9 cellular contexts compared by ENCODE assay signal in genomic region chr2:70871398-70872211, GRCh38. TPM values are rescaled to one million over a fixed set of nuclear protein-coding genes. Genes with fewer than 3 reads are reported as not detected.
A peak's percentile ranks its signal among the peaks of the same experiment; 100 is the strongest.
DNase-seq lines count a peak whose midpoint lies in the region; ATAC-seq, FAIRE-seq and TF ChIP-seq lines count a peak whose summit lies in the region.
"Had no signal": no experiment of that assay in that cellular context is flagged by ENCODE, and none has a peak within 500 bp of the region (broad histone marks: within the 10 kb centered on the region; RNA-seq: fewer than 3 reads in every experiment).

No MANE protein-coding gene starts in this region.

- peaks cover 2% of the 10 kb centered on the region for H3K4me1 ChIP-seq in prostate gland (replicated peaks)

- H3K9me3 ChIP-seq in prostate gland = no peaks in the 10 kb centered on the region

- H3K27me3 Mint-ChIP-seq in activated naive CD8-positive, alpha-beta T cell = peaks cover 18% of the 10 kb centered on the region

- CTCF ChIA-PET in HEK293T (lab: Yijun Ruan, JAX) = interaction anchor here (0.5 to 4.7 kb wide), 8 partner anchors 8 to 76 kb away, joined by 3 to 30 read pairs (median 3); no protein-coding TSS in a partner anchor

- H3K4me1 Mint-ChIP-seq in activated naive CD8-positive, alpha-beta T cell (ENCODE audit: low read depth) = peaks cover 6% of the 10 kb centered on the region

- no peaks in the 10 kb centered on the region for H3K9me3 Mint-ChIP-seq in activated naive CD8-positive, alpha-beta T cell (ENCODE audit: low read depth)

- ATAC-seq in Right ventricle myocardium superior (ENCODE audit: poor library complexity) = peak; percentile 99

- H3K27ac Mint-ChIP-seq in activated naive CD8-positive, alpha-beta T cell = no peak overlapping the region

- FAIRE-seq in urothelium cell line (lab: Jason Lieb, UNC) = peak; percentile 97
- FAIRE-seq: colon had no signal

- DNase-seq in DMS 273 treated with DMSO at 0.1 percent for 48 hours (lab: John Stamatoyannopoulos, UW) = peak; percentile 50
- peak; percentile 91 for DNase-seq in HEK293T (ENCODE audit: extremely low spot score)
- peak; percentile 77 for DNase-seq in NCI-H146 (lab: John Stamatoyannopoulos, UW)
- peak; percentile 85 for DNase-seq in SW480 (ENCODE audit: low spot score)
- DNase-seq in Right ventricle myocardium superior = peak; percentile 90
- peak; percentile 80 for DNase-seq in prostate gland (ENCODE audit: low spot score)
- peak; percentile 95 for DNase-seq in urothelium cell line (ENCODE audit: low spot score)

- H3K27me3 ChIP-seq in prostate gland (replicated peaks; ENCODE audit: insufficient read depth) = no peaks in the 10 kb centered on the region

- POLR2A ChIA-PET in HEK293T (lab: Yijun Ruan, JAX) = no interaction called here

- no peak for TF ChIP-seq POLR2A in prostate gland (IDR thresholded peaks at IDR 0.05)

- intact Hi-C loops in Right ventricle myocardium superior (cut with DNase I) = loop anchor here (5.0 kb wide), 2 partner anchors 46 to 76 kb away; no protein-coding TSS in a partner anchor
- intact Hi-C loops in prostate gland (cut with DNase I) = loop anchor here (5.0 kb wide), 1 partner anchor 76 kb away; no protein-coding TSS in a partner anchor

- no peak overlapping the region for H3K27ac ChIP-seq in prostate gland

- 15% methylated on average over 36 of the region's 36 CpGs for WGBS in prostate gland

- H3K4me3 ChIP-seq in prostate gland = no peak overlapping the region

- no peaks in the 10 kb centered on the region for H3K36me3 Mint-ChIP-seq in activated naive CD8-positive, alpha-beta T cell

- no peaks in the 10 kb centered on the region for H3K36me3 ChIP-seq in prostate gland

- TF ChIP-seq CTCF in prostate gland (IDR thresholded peaks at IDR 0.05) = peak; percentile 82 to 94 (median 90)

- peak overlapping the region; percentile 35 for H3K4me3 Mint-ChIP-seq in activated naive CD8-positive, alpha-beta T cell

TF ChIP-seq in HEK293T, 16 proteins besides CTCF, POLR2A, EP300 and RAD21:
- TF ChIP-seq NFRKB (IDR thresholded peaks at IDR 0.05) = no peak
- 0 out of 2 replicates have a peak, but pooled peaks have one; percentile 9 for TF ChIP-seq ARNT (IDR thresholded peaks at IDR 0.05)
- TF ChIP-seq CTBP1 (IDR thresholded peaks at IDR 0.05; ENCODE audit: borderline replicate concordance) = no peak
- no peak for TF ChIP-seq SUZ12 (IDR thresholded peaks at IDR 0.05)

RNA-seq across cellular contexts. Expression of gene VAX2, which starts 28.8 kb away (rescaled TPM):
- total RNA-seq in Right ventricle myocardium superior (0.19 TPM), prostate gland (under 1 TPM; 0.18 to 0.97 TPM)

RNA-seq across cellular contexts. Expression of gene CD207, which starts 36.0 kb away (rescaled TPM):
- total RNA-seq in Right ventricle myocardium superior (not detected), prostate gland (under 1 TPM; 0.23 to 0.28 TPM)

RNA-seq across cellular contexts. Expression of gene CLEC4F, which starts 51.2 kb away (rescaled TPM):
- total RNA-seq in Right ventricle myocardium superior (0.08 TPM), prostate gland (under 1 TPM in 1 of 2 donors, not detected in 1; 0.23 TPM)
